ENCODE assay signal across 12 cellular contexts in genomic region chr1:167095368-167095767, GRCh38. TPM values are rescaled to one million over a fixed set of nuclear protein-coding genes. Genes with fewer than 3 reads are reported as not detected.
A peak's percentile ranks its signal among the peaks of the same experiment; 100 is the strongest.
DNase-seq lines count a peak whose midpoint lies in the region; ATAC-seq and TF ChIP-seq lines count a peak whose summit lies in the region.
"Had no signal": no experiment of that assay in that cellular context is flagged by ENCODE, and none has a peak within 500 bp of the region (broad histone marks: within the 10 kb centered on the region; RNA-seq: fewer than 3 reads in every experiment).

No MANE protein-coding gene starts in this region.

- H3K4me1 Mint-ChIP-seq in HFFc6 (ENCODE audit: low read depth) (peaks cover 22% of the 10 kb centered on the region), T-helper 17 cell (peaks cover 7% of the 10 kb centered on the region)

- ATAC-seq in SK-N-SH treated with all-trans-retinoic acid at 6 μM for 48 hours (peak; percentile 49), T-helper 17 cell (no peak)
- ATAC-seq: esophagus mucosa had no signal

- H3K27me3 Mint-ChIP-seq in HFFc6 (ENCODE audit: insufficient read depth) = peaks cover 11% of the 10 kb centered on the region
- H3K27me3 Mint-ChIP-seq in T-helper 17 cell = peaks cover 27% of the 10 kb centered on the region

- no peak overlapping the region for H3K27ac Mint-ChIP-seq in HFFc6
- H3K27ac Mint-ChIP-seq in T-helper 17 cell = no peak overlapping the region

- H3K4me3 Mint-ChIP-seq in HFFc6 (no peak overlapping the region), T-helper 17 cell (no peak overlapping the region)

- peak; percentile 55 for DNase-seq in AG10803 (ENCODE audit: low read depth)
- peak; percentile 81 for DNase-seq in HFFc6
- peak; percentile 81 for DNase-seq in foreskin melanocyte
- no peak for DNase-seq in NOMO-1 (lab: John Stamatoyannopoulos, UW; ENCODE audit: unreplicated experiment in 2 of 2)
- DNase-seq in T-helper 17 cell = no peak
- DNase-seq in SIG-M5 treated with dmso at 0.1 percent for 504 hours (lab: John Stamatoyannopoulos, UW; ENCODE audit: unreplicated experiment) = no peak
- no peak for DNase-seq in SHP77 (lab: John Stamatoyannopoulos, UW)
- DNase-seq: activated CD4-positive, alpha-beta T cell treated with anti-CD3 and anti-CD28 coated beads, Interleukin-2, amount 50 U/mL, for 1 hour; DMS153; stimulated activated CD4-positive, alpha-beta T cell treated with anti-CD3 and anti-CD28 coated beads, Interleukin-1b, Interleukin-23, amount 100 ng/mL, for 48 hours had no signal

- TF ChIP-seq CTCF in AG10803 (conservative IDR thresholded peaks at IDR 0.05; ENCODE audit: low read length) (no peak), HFFc6 (IDR thresholded peaks at IDR 0.05) (no peak)

- no peaks in the 10 kb centered on the region for H3K36me3 Mint-ChIP-seq in HFFc6 (ENCODE audit: low read depth)
- H3K36me3 Mint-ChIP-seq in T-helper 17 cell (ENCODE audit: low read depth) = no peaks in the 10 kb centered on the region

- no peaks in the 10 kb centered on the region for H3K9me3 Mint-ChIP-seq in HFFc6

- H3K9me3 ChIP-seq in T-helper 17 cell (ENCODE audit: control insufficient read depth, low read length, poor library complexity, severe bottlenecking) = no peaks in the 10 kb centered on the region

- H3K4me3 ChIP-seq in AG10803 (ENCODE audit: low read length) = no peak overlapping the region

TF ChIP-seq in SK-N-SH treated with all-trans-retinoic acid at 6 μM for 48 hours, 23 proteins besides CTCF, POLR2A, EP300 and RAD21:
- TF ChIP-seq ISL1 (CRISPR knock-in tag; IDR thresholded peaks at IDR 0.05) (no peak), CSRNP3 (CRISPR knock-in tag; IDR thresholded peaks at IDR 0.05) (no peak), ZC3H10 (CRISPR knock-in tag; IDR thresholded peaks at IDR 0.05) (no peak)

RNA-seq across cellular contexts. Expression of gene STYXL2, which starts 1.5 kb away (rescaled TPM):
- not detected for total RNA-seq in HFFc6 (2021; fragmentation: NEBNext Ultra II Directional; extraction: Animal tissue kit (Norgen Biotek cat#: 25700))
- not detected for total RNA-seq in T-helper 17 cell
- total RNA-seq: esophagus mucosa had no signal

RNA-seq across cellular contexts. Expression of gene GPA33, which starts 5.2 kb away (rescaled TPM):
- total RNA-seq in HFFc6 (2021; fragmentation: NEBNext Ultra II Directional; extraction: Animal tissue kit (Norgen Biotek cat#: 25700)) = not detected
- total RNA-seq in T-helper 17 cell = 1 to 10 TPM; 5.3 to 7.6 TPM
- total RNA-seq: esophagus mucosa had no signal

Comparison
In these comparisons a context has a peak if more than half of its experiments do, and no peak if none do; other contexts are left out.
1. DNase-seq: peak in AG10803 (single experiment), HFFc6 (single experiment) and foreskin melanocyte (single experiment); none in NOMO-1 (0 of 2), T-helper 17 cell (0 of 3), SIG-M5 treated with dmso at 0.1 percent for 504 hours (single experiment) and SHP77 (0 of 2).
2. RNA of gene GPA33, which starts 5.2 kb away (total RNA-seq): 5.3 to 7.6 TPM in T-helper 17 cell; not detected in HFFc6; every median in the first group is over 4 times any median in the second.